ENCODE assay signal across 7 cellular contexts in the genomic region with DNA sequence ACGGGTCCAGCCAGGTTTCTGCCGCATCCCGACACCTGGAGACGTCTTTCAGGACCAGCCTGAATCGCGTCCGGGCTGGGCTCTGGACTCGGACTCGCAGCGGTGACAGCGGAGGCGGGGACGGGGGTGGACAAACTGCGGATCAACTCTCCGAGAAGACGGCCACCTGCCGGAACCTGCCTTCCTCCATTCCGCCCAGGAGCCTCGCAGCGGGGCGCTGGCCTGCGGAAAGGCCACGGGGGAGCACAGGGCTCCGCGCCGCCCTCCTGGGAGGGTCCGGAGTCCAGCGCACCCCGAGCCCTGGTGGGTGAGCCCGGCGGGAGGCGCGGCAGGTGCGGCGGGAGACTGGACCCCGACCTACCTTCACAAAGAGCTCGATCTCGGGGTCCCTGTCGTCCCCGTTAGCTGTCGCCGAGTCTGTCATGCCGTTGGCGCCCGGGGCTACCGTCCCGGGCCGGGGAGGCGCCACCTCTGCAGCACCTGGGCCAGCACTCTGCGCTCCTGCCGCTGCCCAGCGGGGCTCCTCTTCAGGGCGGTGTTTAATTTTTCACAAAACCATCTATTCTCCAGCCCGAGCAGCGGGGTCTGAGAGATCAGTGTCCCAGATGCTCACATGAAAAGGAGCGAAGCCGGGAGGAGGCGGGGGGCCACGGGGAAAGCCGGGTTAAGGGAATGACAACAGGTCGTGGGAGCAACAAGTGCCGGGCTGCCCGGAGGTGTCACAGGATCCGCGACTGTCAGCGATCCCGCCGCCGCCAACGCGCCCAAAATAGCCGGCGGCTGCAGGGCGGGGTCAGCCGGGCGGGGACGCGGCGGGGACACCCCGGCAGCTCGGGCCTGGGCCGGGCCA. TPM values are rescaled to one million over a fixed set of nuclear protein-coding genes. Genes with fewer than 3 reads are reported as not detected.
A peak's percentile ranks its signal among the peaks of the same experiment; 100 is the strongest.
DNase-seq lines count a peak whose midpoint lies in the region; ATAC-seq and TF ChIP-seq lines count a peak whose summit lies in the region.

A gene (minus strand): TSS at position 742 of the 850 bp plus-strand sequence. CDS start 318 bp downstream, at position 424.

- peaks cover 18% of the 10 kb centered on the region for H3K27me3 Mint-ChIP-seq in activated CD8-positive, alpha-beta memory T cell treated with anti-CD3 and anti-CD28 coated beads, Interleukin-2, amount 10 ng/mL, durations not matched to agents 7 days and 5 days
- peaks cover 70% of the 10 kb centered on the region for H3K27me3 Mint-ChIP-seq in nephron progenitor cell (ENCODE audit: low read depth, poor library complexity)

- DNase-seq in KBM-7: peak; percentile 8
- DNase-seq in activated CD8-positive, alpha-beta memory T cell treated with anti-CD3 and anti-CD28 coated beads, Interleukin-2, amount 10 ng/mL, durations not matched to agents 7 days and 5 days: peak; percentile 52
- DNase-seq in nephron progenitor cell: peak; percentile 65
- no peak for DNase-seq in GF-D8 (lab: John Stamatoyannopoulos, UW)

- peaks cover 2% of the 10 kb centered on the region for H3K36me3 Mint-ChIP-seq in activated CD8-positive, alpha-beta memory T cell treated with anti-CD3 and anti-CD28 coated beads, Interleukin-2, amount 10 ng/mL, durations not matched to agents 7 days and 5 days
- no peaks in the 10 kb centered on the region for H3K36me3 Mint-ChIP-seq in nephron progenitor cell (ENCODE audit: low read depth)

- H3K4me3 Mint-ChIP-seq in activated CD8-positive, alpha-beta memory T cell treated with anti-CD3 and anti-CD28 coated beads, Interleukin-2, amount 10 ng/mL, durations not matched to agents 7 days and 5 days: peak within 1 kb of the TSS; percentile 77
- H3K4me3 Mint-ChIP-seq in nephron progenitor cell: peak within 1 kb of the TSS; percentile 83

- H3K27ac Mint-ChIP-seq in activated CD8-positive, alpha-beta memory T cell treated with anti-CD3 and anti-CD28 coated beads, Interleukin-2, amount 10 ng/mL, durations not matched to agents 7 days and 5 days: peak within 1 kb of the TSS; percentile 72
- H3K27ac Mint-ChIP-seq in nephron progenitor cell: no peak within 1 kb of the TSS

- H3K9me3 Mint-ChIP-seq in activated CD8-positive, alpha-beta memory T cell treated with anti-CD3 and anti-CD28 coated beads, Interleukin-2, amount 10 ng/mL, durations not matched to agents 7 days and 5 days (ENCODE audit: low read depth): no peaks in the 10 kb centered on the region
- peaks cover 17% of the 10 kb centered on the region for H3K9me3 Mint-ChIP-seq in nephron progenitor cell

- ATAC-seq in activated CD8-positive, alpha-beta memory T cell treated with anti-CD3 and anti-CD28 coated beads, Interleukin-2, amount 10 ng/mL, durations not matched to agents 7 days and 5 days: peak; percentile 41
- ATAC-seq in esophagus mucosa (peak; percentile 31), HG02610 (IDR thresholded peaks at IDR 0.05; ENCODE audit: unreplicated experiment) (no peak), HG03378 (IDR thresholded peaks at IDR 0.05; ENCODE audit: unreplicated experiment) (no peak)

- CTCF ChIA-PET in activated CD8-positive, alpha-beta memory T cell treated with anti-CD3 and anti-CD28 coated beads, Interleukin-2, amount 10 ng/mL, durations not matched to agents 7 days and 5 days (lab: Charles Lee): no interaction called here

- H3K4me1 Mint-ChIP-seq in activated CD8-positive, alpha-beta memory T cell treated with anti-CD3 and anti-CD28 coated beads, Interleukin-2, amount 10 ng/mL, durations not matched to agents 7 days and 5 days: peaks cover 51% of the 10 kb centered on the region
- H3K4me1 Mint-ChIP-seq in nephron progenitor cell: peaks cover 24% of the 10 kb centered on the region

- TF ChIP-seq CTCF in nephron progenitor cell (IDR thresholded peaks at IDR 0.05): no peak

- in situ Hi-C loops in KBM-7 (cut with MboI; ENCODE audit: low pct_unique_long_range_greater_than_20kb, low sequenced_read_pairs): no loop called here

RNA-seq across cellular contexts. Expression of the gene that starts here (rescaled TPM):
- 1 to 10 TPM; 6.3 to 7.3 TPM for total RNA-seq in activated CD8-positive, alpha-beta memory T cell treated with anti-CD3 and anti-CD28 coated beads, Interleukin-2, amount 10 ng/mL, durations not matched to agents 7 days and 5 days
- 0.24 TPM for total RNA-seq in esophagus mucosa

Comparison
In these comparisons a context has a peak if more than half of its experiments do, and no peak if none do; other contexts are left out.
1. Peak in ATAC-seq in esophagus mucosa; RNA of the gene not detected or under 1 TPM.